20 cellular contexts compared by ENCODE assay signal in the genomic region with DNA sequence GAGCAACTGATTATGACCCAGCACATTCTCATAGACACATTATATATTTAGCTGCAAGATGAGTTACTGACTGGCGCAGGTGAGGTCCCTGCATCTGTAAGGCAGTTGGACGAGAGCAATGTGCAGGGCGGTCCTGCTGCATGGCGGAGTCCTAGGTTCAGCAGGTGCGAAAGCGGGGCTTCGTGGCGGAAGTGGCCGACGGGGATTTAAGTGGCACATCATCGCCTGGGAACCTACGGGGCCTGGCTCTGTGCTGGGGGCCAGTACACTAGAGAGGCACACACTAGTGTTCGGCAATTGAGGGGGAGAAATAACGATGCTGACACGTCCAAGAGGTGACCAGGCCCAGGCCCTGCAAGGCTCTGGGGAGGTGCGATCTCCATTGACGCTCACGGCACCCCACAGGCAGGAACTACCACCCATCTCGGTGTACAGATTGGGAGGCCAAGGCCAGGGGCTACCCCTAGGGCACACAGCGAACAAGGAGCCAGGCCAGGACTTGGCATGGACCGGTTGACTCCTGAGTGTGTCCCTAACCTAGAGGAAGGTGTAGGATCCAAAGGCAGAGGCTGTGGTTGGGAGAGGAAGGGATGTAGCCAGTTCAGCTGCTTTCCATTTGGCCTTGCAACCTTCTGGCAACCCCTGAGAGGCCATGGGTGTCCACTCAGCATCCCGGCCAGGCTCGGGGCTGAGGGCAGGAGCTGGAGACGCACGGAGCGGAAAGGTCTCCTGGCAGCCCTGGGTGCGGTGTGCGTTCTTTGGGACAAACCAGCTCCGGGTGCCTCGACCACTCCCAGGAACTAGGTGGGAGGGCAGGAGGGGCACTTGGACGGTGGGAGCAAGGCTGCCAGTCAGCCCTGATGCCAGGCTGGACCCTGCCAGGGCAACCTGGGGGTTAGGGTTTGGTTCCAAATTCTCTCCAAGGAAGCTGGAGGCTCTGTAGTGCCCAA.
DNase-seq lines count a peak whose midpoint lies in the region; ATAC-seq, FAIRE-seq and TF ChIP-seq lines count a peak whose summit lies in the region.
"Had no signal": no experiment of that assay in that cellular context is flagged by ENCODE, and none has a peak within 500 bp of the region (broad histone marks: within the 10 kb centered on the region; RNA-seq: fewer than 3 reads in every experiment).

No MANE protein-coding gene starts in this region.

- CTCF ChIA-PET in Panc1 (lab: Charles Lee) (interaction anchor here (0.5 to 2.3 kb wide), 3 partner anchors 128 to 305 kb away, joined by 3 to 19 read pairs (median 3); no protein-coding TSS in a partner anchor), H1 (lab: Charles Lee; ENCODE audit: partially characterized antibody) (interaction anchor here (1.0 to 3.3 kb wide), 14 partner anchors 9 to 393 kb away, joined by 3 to 22 read pairs (median 6); no protein-coding TSS in a partner anchor)

- no peaks in the 10 kb centered on the region for H3K23me2 ChIP-seq in H1 (ENCODE audit: low read depth, low read length)

- H3K79me1 ChIP-seq in H1 (ENCODE audit: low read depth, low read length) = no peaks in the 10 kb centered on the region

- no peak overlapping the region for H4K8ac ChIP-seq in H1 (ENCODE audit: extremely low read depth, insufficient read depth, low read length)

- H2AFZ ChIP-seq in H1 (ENCODE audit: low read length) (no peak overlapping the region), osteoblast (ENCODE audit: low read length) (no peak overlapping the region)

- WGBS in H1 (ENCODE audit: extremely low coverage in 1 of 2, insufficient coverage in 1 of 2, insufficient read length in 1 of 2, insufficient replicate concordance in 2 of 2, low coverage in 1 of 2, low lambda C conversion rate in 2 of 2, missing lambda C conversion rate in 1 of 2), 2 experiments = 95% methylated on average over 31 of the region's 31 CpGs; no CpG with 5 or more reads in 1 of the 2 experiments

- no peak overlapping the region for H3K4ac ChIP-seq in H1 (replicated peaks; ENCODE audit: insufficient read length, low read depth, low read length)

- H2BK20ac ChIP-seq in H1 (ENCODE audit: low read length) = no peak overlapping the region

- no TSS peak for BruUV-seq in Panc1 (replicated peaks; lab: Mats Ljungman, UMichigan)

- no peak overlapping the region for H3K23ac ChIP-seq in H1 (ENCODE audit: insufficient read length)

- TF ChIP-seq CTCF in Panc1 (IDR thresholded peaks at IDR 0.05) (no peak), H1 (IDR thresholded peaks at IDR 0.05; ENCODE audit: control extremely low read depth in 1 of 3, insufficient read depth in 1 of 3, low read depth in 1 of 3, low read length in 3 of 3) (no peak), osteoblast (IDR thresholded peaks at IDR 0.05; ENCODE audit: extremely low read depth, low read depth, low read length) (no peak), BE2C (IDR thresholded peaks at IDR 0.05; ENCODE audit: low read depth, low read length) (no peak)

- H3K9me3 ChIP-seq in BLaER1 treated with 17β-estradiol and CSF1 and Interleukin-3, amounts not matched to agents 10 nM and 100 nM (replicated peaks in 1 of 11) = no peaks in the 10 kb centered on the region
- H3K9me3 ChIP-seq in Panc1 (ENCODE audit: control insufficient read depth, insufficient read depth, low read depth, low read length) (no peaks in the 10 kb centered on the region), H1 (ENCODE audit: insufficient read depth in 2 of 2, low read depth in 1 of 2, low read length in 1 of 2) (no peaks in the 10 kb centered on the region), osteoblast (ENCODE audit: low read depth, low read length) (no peaks in the 10 kb centered on the region), BE2C (no peaks in the 10 kb centered on the region)

- H2BK120ac ChIP-seq in H1 (replicated peaks; ENCODE audit: low read depth, low read length) = no peak overlapping the region

- ATAC-seq in Panc1 = peak; percentile 12; the same call in 1 of the 2 replicates
- ATAC-seq in GM21529 (IDR thresholded peaks at IDR 0.05; ENCODE audit: unreplicated experiment) = no peak
- ATAC-seq: CD8-positive, alpha-beta T cell had no signal

- no peak overlapping the region for H2BK15ac ChIP-seq in H1 (ENCODE audit: low read length)

- no peak overlapping the region for H3K56ac ChIP-seq in H1 (replicated peaks; ENCODE audit: insufficient read length, low read depth, low read length)

- H3K14ac ChIP-seq in H1 (ENCODE audit: insufficient read length) = no peak overlapping the region

- H4K91ac ChIP-seq in H1 (replicated peaks; ENCODE audit: insufficient read length, low read length) = no peak overlapping the region

- POLR2A ChIA-PET in Panc1 (lab: Charles Lee) = no interaction called here
- POLR2A ChIA-PET in H1 (lab: Charles Lee; ENCODE audit: partially characterized antibody) = interaction anchor here (3.0 kb wide), 1 partner anchor 269 kb away, joined by 9 read pairs; no protein-coding TSS in a partner anchor

- no peak overlapping the region for H2BK12ac ChIP-seq in H1 (ENCODE audit: low read depth, low read length)

- peak overlapping the region; percentile 9; the same call in 1 of the 2 replicates for H2BK5ac ChIP-seq in H1 (ENCODE audit: low read depth, low read length)

- H3K27ac ChIP-seq in BLaER1 treated with 17β-estradiol and CSF1 and Interleukin-3, amounts not matched to agents 10 nM and 100 nM = peak overlapping the region in 2 of 11 experiments; percentile 20 to 23; a peak in 3 of 22 replicates
- H3K27ac ChIP-seq in Panc1 (ENCODE audit: low read length) (no peak overlapping the region), H1 (ENCODE audit: low read depth, low read length) (no peak overlapping the region), osteoblast (ENCODE audit: low read depth, low read length) (no peak overlapping the region)

- TF ChIP-seq POLR2A in H1 (IDR thresholded peaks at IDR 0.05; ENCODE audit: control extremely low read depth in 1 of 2, low read depth in 2 of 2, low read length in 2 of 2) = no peak

- H3K27me3 ChIP-seq in BLaER1 treated with 17β-estradiol and CSF1 and Interleukin-3, amounts not matched to agents 10 nM and 100 nM = no peaks in the 10 kb centered on the region
- H3K27me3 ChIP-seq in Panc1 (ENCODE audit: control insufficient read depth, insufficient read depth, low read length) (no peaks in the 10 kb centered on the region), H1 (replicated peaks in 1 of 4; ENCODE audit: control insufficient read depth in 3 of 4, extremely low read depth in 1 of 4, insufficient read depth in 3 of 4, low read length in 3 of 4) (no peaks in the 10 kb centered on the region), osteoblast (ENCODE audit: insufficient read depth, low read length) (no peaks in the 10 kb centered on the region), BE2C (no peaks in the 10 kb centered on the region)

- intact Hi-C loops in Panc1 (cut with micrococcal nuclease; ENCODE audit: unreplicated experiment) = loop anchor here (5.0 kb wide), 1 partner anchor 268 kb away; no protein-coding TSS in a partner anchor

- H3K4me2 ChIP-seq in BLaER1 treated with 17β-estradiol and CSF1 and Interleukin-3, amounts not matched to agents 10 nM and 100 nM = peak overlapping the region in 8 of 11 experiments; percentile 11 to 96 (median 80); a peak in 7 of 22 replicates
- no peak overlapping the region for H3K4me2 ChIP-seq in H1 (ENCODE audit: insufficient read depth in 1 of 2, low read depth in 2 of 2, low read length in 2 of 2)
- no peak overlapping the region for H3K4me2 ChIP-seq in osteoblast (ENCODE audit: insufficient read depth, low read length)

- TF ChIP-seq EP300 in H1 (IDR thresholded peaks at IDR 0.05; ENCODE audit: borderline replicate concordance in 1 of 2, low read depth in 2 of 2, low read length in 2 of 2) = no peak

- H3K36me3 ChIP-seq in BLaER1 treated with 17β-estradiol and CSF1 and Interleukin-3, amounts not matched to agents 10 nM and 100 nM = peaks cover 17 to 100% (median 75%) of the 10 kb centered on the region in 11 experiments
- H3K36me3 ChIP-seq in Panc1 (ENCODE audit: control insufficient read depth, insufficient read depth, low read length) (no peaks in the 10 kb centered on the region), H1 (ENCODE audit: control insufficient read depth in 2 of 4, insufficient read depth in 4 of 4, low read length in 3 of 4) (no peaks in the 10 kb centered on the region), osteoblast (ENCODE audit: insufficient read depth, low read length) (no peaks in the 10 kb centered on the region), BE2C (peaks cover 11% of the 10 kb centered on the region)

- no peak for TF ChIP-seq RAD21 in H1 (IDR thresholded peaks at IDR 0.05 in 1 of 2, conservative IDR thresholded peaks at IDR 0.05 in 1 of 2; ENCODE audit: low read depth in 2 of 2, low read length in 2 of 2)

- DNase-seq in Panc1 (ENCODE audit: low read depth, low spot score) = no peak
- no peak for DNase-seq in H1 (ENCODE audit: low read depth in 1 of 2, low spot score in 2 of 2)
- DNase-seq in osteoblast (ENCODE audit: insufficient read length, low spot score, missing footprints) = peak; percentile 69
- DNase-seq in GM19239 (ENCODE audit: insufficient read length, low spot score) = no peak
- DNase-seq in DMS114 treated with DMSO at 0.1 percent for 48 hours (lab: John Stamatoyannopoulos, UW; ENCODE audit: unreplicated experiment) = no peak
- DNase-seq in BE2C = no peak
- DNase-seq: ACHN; Calu3; CD8-positive, alpha-beta T cell; DMS79; GDM1; GOT3; H9; KG1 had no signal

- H3K18ac ChIP-seq in H1 (ENCODE audit: extremely low read depth, low read length) = no peak overlapping the region

- FAIRE-seq in H1 (lab: Jason Lieb, UNC) (no peak), GM19239 (lab: Jason Lieb, UNC) (no peak)
- FAIRE-seq: A204.1, GM12892, GM18507, HepG2 had no signal

- H3K79me2 ChIP-seq in H1 (ENCODE audit: control insufficient read depth in 1 of 2, insufficient read depth in 2 of 2, low read length in 2 of 2) (no peaks in the 10 kb centered on the region), osteoblast (ENCODE audit: insufficient read depth, low read length) (no peaks in the 10 kb centered on the region)

- H2AK5ac ChIP-seq in H1 (ENCODE audit: low read depth, low read length) = no peak overlapping the region

- no peak overlapping the region for H3K4me3 ChIP-seq in BLaER1 treated with 17β-estradiol and CSF1 and Interleukin-3, amounts not matched to agents 10 nM and 100 nM
- H3K4me3 ChIP-seq in Panc1 (ENCODE audit: low read depth in 2 of 2, low read length in 2 of 2) (no peak overlapping the region), H1 (ENCODE audit: extremely low read depth in 1 of 4, insufficient read depth in 2 of 4, low read depth in 3 of 4, low read length in 4 of 4) (no peak overlapping the region), osteoblast (ENCODE audit: insufficient read depth, low read length) (no peak overlapping the region), BE2C (ENCODE audit: low read depth, low read length) (no peak overlapping the region)

- in situ Hi-C loops in Panc1 (cut with HindIII; ENCODE audit: low pct_unique_long_range_greater_than_20kb, low sequenced_read_pairs) = no loop called here

- H4K5ac ChIP-seq in H1 (ENCODE audit: insufficient read length, low read depth, low read length) = no peak overlapping the region

- peaks cover 39 to 66% (median 45%) of the 10 kb centered on the region in 10 experiments for H3K4me1 ChIP-seq in BLaER1 treated with 17β-estradiol and CSF1 and Interleukin-3, amounts not matched to agents 10 nM and 100 nM
- H3K4me1 ChIP-seq in Panc1 (ENCODE audit: control insufficient read depth, insufficient read depth, low read length) (peaks cover 3% of the 10 kb centered on the region; the same call in 1 of the 2 replicates), H1 (replicated peaks in 1 of 4; ENCODE audit: control insufficient read depth in 3 of 4, insufficient read depth in 4 of 4, low read length in 3 of 4) (peaks cover 0 to 4% (median 2%) of the 10 kb centered on the region in 4 experiments; a peak in 3 of 7 replicates), osteoblast (ENCODE audit: insufficient read depth, low read length) (peaks cover 9% of the 10 kb centered on the region), BE2C (peaks cover 3% of the 10 kb centered on the region)

- H3K9ac ChIP-seq in BLaER1 treated with 17β-estradiol and CSF1 and Interleukin-3, amounts not matched to agents 10 nM and 100 nM = peak overlapping the region in 2 of 11 experiments; percentile 4 to 63; a peak in 2 of 22 replicates
- no peak overlapping the region for H3K9ac ChIP-seq in H1 (replicated peaks in 1 of 4; ENCODE audit: extremely low read depth in 1 of 4, low read depth in 3 of 4, low read length in 3 of 4)

- peaks cover 0 to 4% (median 0%) of the 10 kb centered on the region in 11 experiments; a peak in 2 of 22 replicates for H4K20me1 ChIP-seq in BLaER1 treated with 17β-estradiol and CSF1 and Interleukin-3, amounts not matched to agents 10 nM and 100 nM
- H4K20me1 ChIP-seq in H1 (replicated peaks in 1 of 2; ENCODE audit: control insufficient read depth in 1 of 2, insufficient read depth in 2 of 2, low read length in 2 of 2) (no peaks in the 10 kb centered on the region), osteoblast (ENCODE audit: insufficient read depth, low read length) (no peaks in the 10 kb centered on the region)

Comparison
In these comparisons a context has a peak if more than half of its experiments do, and no peak if none do; other contexts are left out.
1. H3K4me2 ChIP-seq: peak in BLaER1 treated with 17β-estradiol and CSF1 and Interleukin-3, amounts not matched to agents 10 nM and 100 nM (8 of 11); none in H1 (0 of 2) and osteoblast (single experiment).